Comparison of ENCODE assay signal across 29 cellular contexts in genomic region chr7:41520445-41520844, GRCh38.
"Had no signal": no experiment of that assay in that cellular context is flagged by ENCODE, and none has a peak within 500 bp of the region (broad histone marks: within the 10 kb centered on the region; RNA-seq: fewer than 3 reads in every experiment).

No MANE protein-coding gene starts in this region.

- H3K36me3 ChIP-seq: adrenal gland, cardiac muscle cell, colonic mucosa, esophagus squamous epithelium, WERI-Rb-1 had no signal

- DNase-seq: activated B cell treated with CpG ODN at 0.5 μM for 24 hours; activated CD4-positive, alpha-beta memory T cell treated with anti-CD3 and anti-CD28 coated beads for 36 hours; activated CD4-positive, alpha-beta T cell treated with anti-CD3 and anti-CD28 coated beads, Interleukin-2, amount 10 ng/mL, durations not matched to agents 24 days and 14 days; activated CD8-positive, alpha-beta memory T cell treated with anti-CD3 and anti-CD28 coated beads, Interleukin-2, amount 10 ng/mL, durations not matched to agents 7 days and 5 days; activated CD8-positive, alpha-beta memory T cell treated with anti-CD3 and anti-CD28 coated beads, Interleukin-2, amount 50 U/mL, for 4 hours; activated CD8-positive, alpha-beta T cell treated with anti-CD3 and anti-CD28 coated beads, Interleukin-2, amount 10 ng/mL, durations not matched to agents 7 days and 5 days; activated effector memory CD4-positive, alpha-beta T cell treated with anti-CD3 and anti-CD28 coated beads, Interleukin-2, amount 50 U/mL, for 16 hours; activated naive CD4-positive, alpha-beta T cell treated with anti-CD3 and anti-CD28 coated beads for 36 hours; activated naive CD8-positive, alpha-beta T cell treated with anti-CD3 and anti-CD28 coated beads for 36 hours; activated naive CD8-positive, alpha-beta T cell treated with anti-CD3 and anti-CD28 coated beads, Interleukin-2, amount 50 U/mL, for 24 hours; activated T-cell treated with anti-CD3 and anti-CD28 coated beads, Interleukin-2, amount 50 U/mL, for 1 hour; activated T-cell treated with anti-CD3 and anti-CD28 coated beads, Interleukin-2, amount 50 U/mL, for 48 hours; adrenal gland; amygdala; aorta; body of pancreas; central memory CD4-positive, alpha-beta T cell; cerebellar nuclear complex; colonic mucosa; effector CD8-positive, alpha-beta T cell; esophagus squamous epithelium; head of caudate nucleus; T-helper 1 cell; T-helper 17 cell; T1000; WERI-Rb-1 had no signal

- H3K27ac ChIP-seq: adrenal gland, body of pancreas, cardiac muscle cell, colonic mucosa, epithelial cell of prostate, esophagus squamous epithelium, WERI-Rb-1 had no signal

- ATAC-seq: activated CD4-positive, CD25-positive, alpha-beta regulatory T cell treated with anti-CD3 and anti-CD28 coated beads, Interleukin-2, amount 50 U/mL, for 24 hours; activated CD8-positive, alpha-beta memory T cell treated with anti-CD3 and anti-CD28 coated beads, Interleukin-2, amount 10 ng/mL, durations not matched to agents 7 days and 5 days; activated CD8-positive, alpha-beta T cell treated with anti-CD3 and anti-CD28 coated beads, Interleukin-2, amount 10 ng/mL, durations not matched to agents 7 days and 5 days; activated naive CD8-positive, alpha-beta T cell treated with anti-CD3 and anti-CD28 coated beads, Interleukin-2, amount 50 U/mL, for 24 hours; body of pancreas; T-helper 17 cell had no signal

- H3K4me1 ChIP-seq: adrenal gland, body of pancreas, colonic mucosa, esophagus squamous epithelium had no signal

- H3K9me3 ChIP-seq: adrenal gland, colonic mucosa had no signal

- H3K4me3 ChIP-seq: adrenal gland, body of pancreas, cardiac muscle cell, colonic mucosa, esophagus squamous epithelium had no signal

- H3K27me3 ChIP-seq: adrenal gland, body of pancreas, cardiac muscle cell, colonic mucosa, esophagus squamous epithelium had no signal
